Comparison of ENCODE assay signal across 12 cellular contexts in the genomic region with DNA sequence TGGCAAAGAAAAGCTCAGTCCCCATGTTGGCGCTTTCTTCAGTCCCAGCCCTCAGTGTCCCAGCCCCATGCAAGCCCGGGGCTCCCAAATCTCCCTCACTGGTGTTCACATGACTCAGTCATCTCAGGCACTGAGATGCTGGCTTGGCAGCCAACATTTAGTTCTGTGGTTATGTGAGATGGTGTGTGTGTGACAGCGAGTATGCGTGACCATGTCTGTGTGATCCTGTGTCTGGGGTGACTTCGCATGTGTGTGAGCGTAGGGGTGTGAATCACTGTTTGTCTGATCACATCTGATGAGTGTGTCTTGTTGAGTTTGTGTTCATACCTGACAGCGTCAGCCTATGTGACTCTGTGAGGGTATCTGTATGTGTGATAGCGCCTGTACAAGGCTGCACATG. TPM values are rescaled to one million over a fixed set of nuclear protein-coding genes. Genes with fewer than 3 reads are reported as not detected.
DNase-seq lines count a peak whose midpoint lies in the region; ATAC-seq and TF ChIP-seq lines count a peak whose summit lies in the region.
"Had no signal": no experiment of that assay in that cellular context is flagged by ENCODE, and none has a peak within 500 bp of the region (broad histone marks: within the 10 kb centered on the region; RNA-seq: fewer than 3 reads in every experiment).

No MANE protein-coding gene starts in this region.

- H3K4me2 ChIP-seq in GM23338 = no peak overlapping the region

- POLR2A ChIA-PET in RWPE1 (lab: Yijun Ruan, JAX; ENCODE audit: low non-redundant PET) = no interaction called here

- H3K9me3 Mint-ChIP-seq in GM23338 (no peaks in the 10 kb centered on the region), progenitor cell of endocrine pancreas (ENCODE audit: low read depth) (no peaks in the 10 kb centered on the region)
- H3K9me3 Mint-ChIP-seq in stimulated activated effector memory CD8-positive, alpha-beta T cell treated with anti-CD3 and anti-CD28 coated beads, Interleukin-12 subunit alpha, Interleukin-12 subunit beta, amount 100 ng/mL, for 72 hours = no peaks in the 10 kb centered on the region
- H3K9me3 Mint-ChIP-seq in stimulated activated naive CD8-positive, alpha-beta T cell treated with anti-CD3 and anti-CD28 coated beads, Interleukin-15, amount 100 ng/mL, for 72 hours = no peaks in the 10 kb centered on the region
- H3K9me3 Mint-ChIP-seq: activated naive CD4-positive, alpha-beta T cell treated with anti-CD3 and anti-CD28 coated beads, Interleukin-2, amount 50 U/mL, for 24 hours had no signal

- no peaks in the 10 kb centered on the region for H3K36me3 ChIP-seq in GM23338 (ENCODE audit: insufficient read depth)

- DNase-seq in GM23338 (ENCODE audit: low spot score) = no peak
- no peak for DNase-seq in RWPE1 (ENCODE audit: low spot score)
- peak; percentile 90 for DNase-seq in fibroblast of peridontal ligament (ENCODE audit: extremely low read depth)
- DNase-seq in stimulated activated effector memory CD8-positive, alpha-beta T cell treated with anti-CD3 and anti-CD28 coated beads, Interleukin-12 subunit alpha, Interleukin-12 subunit beta, amount 100 ng/mL, for 72 hours (ENCODE audit: low spot score in 2 of 2) = no peak
- no peak for DNase-seq in progenitor cell of endocrine pancreas (ENCODE audit: low spot score, unreplicated experiment)
- DNase-seq in inferior parietal cortex (ENCODE audit: extremely low spot score) = no peak
- DNase-seq in stimulated activated naive CD8-positive, alpha-beta T cell treated with anti-CD3 and anti-CD28 coated beads, Interleukin-15, amount 100 ng/mL, for 72 hours = no peak
- DNase-seq: activated CD4-positive, alpha-beta T cell treated with anti-CD3 and anti-CD28 coated beads for 1 hour; left cardiac atrium had no signal

- peak overlapping the region; percentile 97 for H3K27ac Mint-ChIP-seq in GM23338
- no peak overlapping the region for H3K27ac Mint-ChIP-seq in stimulated activated effector memory CD8-positive, alpha-beta T cell treated with anti-CD3 and anti-CD28 coated beads, Interleukin-12 subunit alpha, Interleukin-12 subunit beta, amount 100 ng/mL, for 72 hours
- H3K27ac Mint-ChIP-seq in progenitor cell of endocrine pancreas = no peak overlapping the region
- H3K27ac Mint-ChIP-seq in stimulated activated naive CD8-positive, alpha-beta T cell treated with anti-CD3 and anti-CD28 coated beads, Interleukin-15, amount 100 ng/mL, for 72 hours = no peak overlapping the region
- H3K27ac Mint-ChIP-seq: activated naive CD4-positive, alpha-beta T cell treated with anti-CD3 and anti-CD28 coated beads, Interleukin-2, amount 50 U/mL, for 24 hours had no signal

- H3K4me3 ChIP-seq in GM23338 = no peak overlapping the region

- peaks cover 52% of the 10 kb centered on the region for H3K4me1 ChIP-seq in GM23338 (ENCODE audit: insufficient read depth)

- H3K9me2 ChIP-seq in GM23338 (ENCODE audit: insufficient read depth) = no peaks in the 10 kb centered on the region

- CTCF ChIA-PET in RWPE1 (lab: Yijun Ruan, JAX) = no interaction called here

- H3K36me3 Mint-ChIP-seq in GM23338 (ENCODE audit: low read depth) = no peaks in the 10 kb centered on the region; the same call in 2 of the 3 replicates
- H3K36me3 Mint-ChIP-seq in stimulated activated effector memory CD8-positive, alpha-beta T cell treated with anti-CD3 and anti-CD28 coated beads, Interleukin-12 subunit alpha, Interleukin-12 subunit beta, amount 100 ng/mL, for 72 hours = no peaks in the 10 kb centered on the region
- H3K36me3 Mint-ChIP-seq in progenitor cell of endocrine pancreas (ENCODE audit: insufficient read depth) = no peaks in the 10 kb centered on the region
- H3K36me3 Mint-ChIP-seq: activated naive CD4-positive, alpha-beta T cell treated with anti-CD3 and anti-CD28 coated beads, Interleukin-2, amount 50 U/mL, for 24 hours had no signal

- TF ChIP-seq CTCF in GM23338 (conservative IDR thresholded peaks at IDR 0.05; ENCODE audit: low read depth in 2 of 2) = no peak
- no peak for TF ChIP-seq CTCF in RWPE1 (conservative IDR thresholded peaks at IDR 0.05; ENCODE audit: low read depth)
- no peak for TF ChIP-seq CTCF in progenitor cell of endocrine pancreas (IDR thresholded peaks at IDR 0.05; ENCODE audit: unreplicated experiment)

- no peaks in the 10 kb centered on the region for H4K20me1 ChIP-seq in GM23338 (replicated peaks; ENCODE audit: insufficient read depth)

- H3K4me3 Mint-ChIP-seq in GM23338 = peak overlapping the region; percentile 86; the same call in 1 of the 3 replicates
- H3K4me3 Mint-ChIP-seq in stimulated activated effector memory CD8-positive, alpha-beta T cell treated with anti-CD3 and anti-CD28 coated beads, Interleukin-12 subunit alpha, Interleukin-12 subunit beta, amount 100 ng/mL, for 72 hours = no peak overlapping the region
- H3K4me3 Mint-ChIP-seq in progenitor cell of endocrine pancreas (ENCODE audit: low read depth) = no peak overlapping the region
- H3K4me3 Mint-ChIP-seq in stimulated activated naive CD8-positive, alpha-beta T cell treated with anti-CD3 and anti-CD28 coated beads, Interleukin-15, amount 100 ng/mL, for 72 hours = no peak overlapping the region
- H3K4me3 Mint-ChIP-seq: activated naive CD4-positive, alpha-beta T cell treated with anti-CD3 and anti-CD28 coated beads, Interleukin-2, amount 50 U/mL, for 24 hours had no signal

- H3K27me3 ChIP-seq in GM23338 (ENCODE audit: insufficient read depth) = no peaks in the 10 kb centered on the region

- no peak overlapping the region for H2AFZ ChIP-seq in GM23338

- peaks cover 22% of the 10 kb centered on the region for H3F3A ChIP-seq in GM23338 (replicated peaks; ENCODE audit: low read depth)

- H3K4me1 Mint-ChIP-seq in GM23338 (peaks cover 66% of the 10 kb centered on the region), progenitor cell of endocrine pancreas (ENCODE audit: low read depth) (peaks cover 23% of the 10 kb centered on the region)
- H3K4me1 Mint-ChIP-seq in stimulated activated effector memory CD8-positive, alpha-beta T cell treated with anti-CD3 and anti-CD28 coated beads, Interleukin-12 subunit alpha, Interleukin-12 subunit beta, amount 100 ng/mL, for 72 hours = peaks cover 13% of the 10 kb centered on the region
- H3K4me1 Mint-ChIP-seq in stimulated activated naive CD8-positive, alpha-beta T cell treated with anti-CD3 and anti-CD28 coated beads, Interleukin-15, amount 100 ng/mL, for 72 hours = peaks cover 15% of the 10 kb centered on the region
- H3K4me1 Mint-ChIP-seq: activated naive CD4-positive, alpha-beta T cell treated with anti-CD3 and anti-CD28 coated beads, Interleukin-2, amount 50 U/mL, for 24 hours had no signal

- H3K79me2 ChIP-seq in GM23338 (replicated peaks; ENCODE audit: insufficient read depth) = no peaks in the 10 kb centered on the region

- no peak for ATAC-seq in GM23338
- ATAC-seq in stimulated activated effector memory CD8-positive, alpha-beta T cell treated with anti-CD3 and anti-CD28 coated beads, Interleukin-12 subunit alpha, Interleukin-12 subunit beta, amount 100 ng/mL, for 72 hours = peak; percentile 7
- no peak for ATAC-seq in HG02623 (IDR thresholded peaks at IDR 0.05; ENCODE audit: unreplicated experiment)
- no peak for ATAC-seq in stimulated activated naive CD8-positive, alpha-beta T cell treated with anti-CD3 and anti-CD28 coated beads, Interleukin-15, amount 100 ng/mL, for 72 hours
- ATAC-seq: left cardiac atrium had no signal

- H3K27ac ChIP-seq in GM23338 (ENCODE audit: low read depth) = peak overlapping the region; percentile 98; the same call in 1 of the 2 replicates
- peak overlapping the region; percentile 58 for H3K27ac ChIP-seq in RWPE1
- H3K27ac ChIP-seq: epithelial cell of prostate had no signal

- H3K27me3 Mint-ChIP-seq in GM23338 (ENCODE audit: insufficient read depth, low read depth, poor library complexity) = peaks cover 30% of the 10 kb centered on the region
- peaks cover 3% of the 10 kb centered on the region for H3K27me3 Mint-ChIP-seq in progenitor cell of endocrine pancreas
- H3K27me3 Mint-ChIP-seq in stimulated activated naive CD8-positive, alpha-beta T cell treated with anti-CD3 and anti-CD28 coated beads, Interleukin-15, amount 100 ng/mL, for 72 hours = peaks cover 35% of the 10 kb centered on the region

TF ChIP-seq in GM23338, 12 proteins besides CTCF, POLR2A, EP300 and RAD21:
- TF ChIP-seq ZNF114 (CRISPR knock-in tag; IDR thresholded peaks at IDR 0.05) (no peak), EZH2 (IDR thresholded peaks at IDR 0.05; ENCODE audit: low read depth, unreplicated experiment) (no peak), ZNF331 (CRISPR knock-in tag; IDR thresholded peaks at IDR 0.05; ENCODE audit: low read depth) (no peak)
TF ChIP-seq in GM23338: peak in this region for 0.

RNA-seq across cellular contexts. Expression of a gene that starts 16.2 kb away (rescaled TPM):
- total RNA-seq in GM23338 (2014; rRNA removed; shearing (Covaris generic)) = 4.5 and 8.5 TPM in 2 replicates
- polyA plus RNA-seq in GM23338 (2016; fragmentation: Nextera tagmentation; extraction: Ambion mirVana) = 10.3 and 10.4 TPM in 2 replicates
- 9.5 and 9.6 TPM in 2 replicates for total RNA-seq in progenitor cell of endocrine pancreas

RNA-seq across cellular contexts. Expression of a gene that starts 53.6 kb away (rescaled TPM):
- total RNA-seq in GM23338 (2014; rRNA removed; shearing (Covaris generic)) = 148 and 170 TPM in 2 replicates
- 45.1 and 45.7 TPM in 2 replicates for polyA plus RNA-seq in GM23338 (2016; fragmentation: Nextera tagmentation; extraction: Ambion mirVana)
- total RNA-seq in progenitor cell of endocrine pancreas = 55.1 and 58.3 TPM in 2 replicates
